Comparison of ENCODE assay signal across 8 cellular contexts in the genomic region with DNA sequence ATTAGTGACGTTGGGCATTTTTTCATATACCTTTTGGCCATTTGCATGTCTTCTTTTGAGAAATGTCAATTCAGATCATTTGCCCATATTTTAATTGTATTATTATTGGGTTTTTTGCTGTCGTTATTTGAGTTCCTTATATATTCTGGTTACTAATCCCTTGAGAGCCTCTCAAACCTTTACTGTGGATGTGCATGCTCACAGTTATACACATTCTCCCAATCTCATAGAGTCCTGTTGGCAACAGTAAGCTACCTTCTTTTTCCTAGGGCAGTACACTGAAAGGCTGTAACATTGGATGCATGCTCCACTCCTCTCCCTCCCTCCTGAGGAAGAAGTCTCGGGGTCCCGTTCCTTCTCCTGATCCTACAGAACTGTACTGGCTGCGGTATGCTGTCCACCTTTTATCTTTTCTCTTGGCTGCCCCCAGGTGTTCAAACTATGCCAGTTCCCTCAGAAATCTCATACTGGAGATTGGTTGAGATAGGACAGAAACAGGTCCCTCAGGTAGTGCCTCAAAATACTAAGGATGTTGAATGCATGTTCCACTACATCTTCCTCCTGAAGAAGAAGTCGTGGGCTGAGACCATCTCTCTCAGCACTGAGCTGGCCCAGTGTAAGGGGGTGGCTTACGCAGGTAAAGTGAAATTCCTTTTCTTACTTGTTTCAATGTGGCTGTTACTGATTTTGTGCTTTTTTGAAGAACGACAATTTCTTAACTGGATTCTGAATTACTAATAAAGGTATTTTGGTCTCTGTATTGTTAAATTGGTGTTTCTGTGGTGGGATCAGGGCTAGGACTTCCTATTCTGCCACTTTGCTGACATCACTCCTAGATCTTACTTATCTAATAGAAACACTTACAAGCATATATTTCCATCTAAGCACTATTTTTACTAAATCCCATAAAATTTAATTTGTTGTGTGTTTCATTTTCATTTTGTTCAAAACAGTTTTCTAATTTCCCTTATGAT.
DNase-seq lines count a peak whose midpoint lies in the region; ATAC-seq and TF ChIP-seq lines count a peak whose summit lies in the region.

No MANE protein-coding gene starts in this region.

- peak; percentile 18 for DNase-seq in AG08396 (ENCODE audit: low spot score)
- DNase-seq in RPMI8226: peak; percentile 33
- DNase-seq in activated naive CD4-positive, alpha-beta T cell treated with anti-CD3 and anti-CD28 coated beads, Interleukin-2, amount 50 U/mL, for 16 hours: peak; percentile 43
- DNase-seq in islet precursor cell: peak; percentile 72
- peak in 2 of 3 experiments; percentile 5 to 9 for DNase-seq in stimulated activated CD4-positive, alpha-beta T cell treated with anti-CD3 and anti-CD28 coated beads, TNF-alpha, amount 100 ng/mL, for 4 hours (ENCODE audit: low read depth in 3 of 3)

- H3K4me3 ChIP-seq in GM12875 (ENCODE audit: low read depth, low read length): no peak overlapping the region

- peak; percentile 41; the same call in 1 of the 2 replicates for TF ChIP-seq CTCF in GM12875 (IDR thresholded peaks at IDR 0.05; ENCODE audit: borderline replicate concordance, insufficient read depth, low read depth, low read length)

- ATAC-seq in HG03378 (IDR thresholded peaks at IDR 0.05; ENCODE audit: unreplicated experiment): peak; percentile 82
- ATAC-seq in GM19455 (IDR thresholded peaks at IDR 0.05; ENCODE audit: unreplicated experiment): no peak

Comparison
In these comparisons a context has a peak if more than half of its experiments do, and no peak if none do; other contexts are left out.
1. DNase-seq: peak in every context shown above with its lines; median percentile 72 in islet precursor cell; 43 in activated naive CD4-positive, alpha-beta T cell treated with anti-CD3 and anti-CD28 coated beads, Interleukin-2, amount 50 U/mL, for 16 hours; 33 in RPMI8226; 18 in AG08396; 7 in stimulated activated CD4-positive, alpha-beta T cell treated with anti-CD3 and anti-CD28 coated beads, TNF-alpha, amount 100 ng/mL, for 4 hours.